Comparison of ENCODE assay signal across 27 cellular contexts in the genomic region with DNA sequence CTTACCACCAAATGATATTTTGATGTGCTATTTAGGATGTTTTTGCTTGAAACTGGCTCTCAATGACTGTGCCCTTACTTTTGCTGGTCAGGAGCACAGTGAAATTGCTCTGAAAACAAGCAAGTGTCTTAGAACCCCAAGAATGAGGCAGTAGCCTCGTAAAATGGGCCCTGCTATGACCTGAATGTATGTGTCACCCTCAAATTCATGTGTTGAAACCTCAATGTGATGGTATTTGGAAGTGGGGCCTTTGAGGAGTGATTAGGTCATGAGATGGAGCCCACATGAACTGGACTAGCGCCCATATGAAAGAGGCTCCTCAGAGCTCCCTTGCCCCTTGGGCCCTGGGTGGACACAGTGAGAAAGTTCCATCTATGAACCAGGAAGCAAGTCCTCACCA.
"Had no signal": no experiment of that assay in that cellular context is flagged by ENCODE, and none has a peak within 500 bp of the region (broad histone marks: within the 10 kb centered on the region; RNA-seq: fewer than 3 reads in every experiment).

No MANE protein-coding gene starts in this region.

- DNase-seq: effector memory CD8-positive, alpha-beta T cell; erythroblast; esophagus squamous epithelium; foreskin melanocyte; glutamatergic neuron; heart right ventricle; hippocampal formation; left cardiac atrium; left lung; mesenchymal stem cell; mucosa of descending colon; naive B cell; stimulated activated CD4-positive, alpha-beta T cell treated with anti-CD3 and anti-CD28 coated beads, Interleukin-2, amount 100 ng/mL, for 24 hours; stimulated activated CD4-positive, alpha-beta T cell treated with anti-CD3 and anti-CD28 coated beads, Interleukin-4, amount 100 ng/mL, for 24 hours; stimulated activated naive CD4-positive, alpha-beta T cell treated with Interleukin-2 at 50 U/mL for 16 hours; stomach; testis; tibial artery had no signal

- H3K27me3 ChIP-seq: esophagus squamous epithelium, heart right ventricle, left lung, neural progenitor cell, right atrium auricular region, stomach, testis, tibial artery had no signal

- H3K27ac ChIP-seq: esophagus squamous epithelium, heart right ventricle, left lung, neural progenitor cell, parathyroid adenoma, prostate gland, right atrium auricular region, stomach, testis, tibial artery had no signal

- H3K27me3 Mint-ChIP-seq: effector memory CD8-positive, alpha-beta T cell; naive B cell had no signal

- H3K9ac ChIP-seq: neural progenitor cell, parathyroid adenoma had no signal

- H3K4me1 Mint-ChIP-seq: mesothelial cell of epicardium, nephron had no signal

- H3K9me3 ChIP-seq: esophagus squamous epithelium, left lung, mucosa of descending colon, prostate gland, right atrium auricular region, stomach, testis, tibial artery had no signal

- H3K36me3 Mint-ChIP-seq: mesothelial cell of epicardium, type B pancreatic cell had no signal

- ATAC-seq: effector memory CD8-positive, alpha-beta T cell; heart right ventricle; left cardiac atrium; left lung; mucosa of descending colon; sciatic nerve; stimulated activated effector memory CD8-positive, alpha-beta T cell treated with anti-CD3 and anti-CD28 coated beads, Interleukin-12 subunit alpha, Interleukin-12 subunit beta, amount 100 ng/mL, for 72 hours had no signal

- H3K9me3 Mint-ChIP-seq: effector memory CD8-positive, alpha-beta T cell; nephron; stimulated activated effector memory CD8-positive, alpha-beta T cell treated with anti-CD3 and anti-CD28 coated beads, Interleukin-12 subunit alpha, Interleukin-12 subunit beta, amount 100 ng/mL, for 72 hours; type B pancreatic cell had no signal

- H3K4me2 ChIP-seq: neural progenitor cell had no signal

- H3K27ac Mint-ChIP-seq: mesothelial cell of epicardium; nephron; stimulated activated effector memory CD8-positive, alpha-beta T cell treated with anti-CD3 and anti-CD28 coated beads, Interleukin-12 subunit alpha, Interleukin-12 subunit beta, amount 100 ng/mL, for 72 hours; type B pancreatic cell had no signal

- H3K4me1 ChIP-seq: esophagus squamous epithelium, heart right ventricle, left lung, prostate gland, right atrium auricular region, stomach, testis, tibial artery had no signal

- H3K4me3 ChIP-seq: esophagus squamous epithelium, heart right ventricle, left lung, mucosa of descending colon, neural progenitor cell, prostate gland, right atrium auricular region, stomach, testis, tibial artery had no signal

- H2AFZ ChIP-seq: neural progenitor cell, parathyroid adenoma had no signal

- H3K36me3 ChIP-seq: esophagus squamous epithelium, heart right ventricle, left lung, neural progenitor cell, prostate gland, right atrium auricular region, stomach, tibial artery had no signal

- H3K79me2 ChIP-seq: parathyroid adenoma had no signal

- H3K4me3 Mint-ChIP-seq: mesothelial cell of epicardium; nephron; neural progenitor cell; stimulated activated effector memory CD8-positive, alpha-beta T cell treated with anti-CD3 and anti-CD28 coated beads, Interleukin-12 subunit alpha, Interleukin-12 subunit beta, amount 100 ng/mL, for 72 hours; type B pancreatic cell had no signal
